Comparison of ENCODE assay signal across 8 cellular contexts in genomic region chr12:50504798-50505385, GRCh38. TPM values are rescaled to one million over a fixed set of nuclear protein-coding genes. Genes with fewer than 3 reads are reported as not detected.
DNase-seq lines count a peak whose midpoint lies in the region; ATAC-seq lines count a peak whose summit lies in the region.

TSS of gene DIP2B (plus strand) at chr12:50504985. CDS start at chr12:50505141, 156 bp downstream.

- H3K9me3 ChIP-seq in endocrine pancreas (ENCODE audit: control insufficient read depth, low read length): no peaks in the 10 kb centered on the region

- H3K4me3 ChIP-seq in endocrine pancreas (ENCODE audit: control insufficient read depth, insufficient read depth, low read length): peak within 1 kb of the TSS; percentile 95
- peak within 1 kb of the TSS; percentile 91 for H3K4me3 ChIP-seq in mesendoderm (ENCODE audit: low read length)

- no peaks in the 10 kb centered on the region for H3K9me3 Mint-ChIP-seq in activated CD8-positive, alpha-beta memory T cell treated with anti-CD3 and anti-CD28 coated beads, Interleukin-2, amount 10 ng/mL, durations not matched to agents 7 days and 5 days (ENCODE audit: low read depth)

- H3K36me3 ChIP-seq in endocrine pancreas (ENCODE audit: control insufficient read depth, insufficient read depth, low read length): no peaks in the 10 kb centered on the region
- H3K36me3 ChIP-seq in mesendoderm (ENCODE audit: control insufficient read depth, insufficient read depth, low read length): no peaks in the 10 kb centered on the region

- H3K27me3 ChIP-seq in endocrine pancreas (ENCODE audit: control insufficient read depth, insufficient read depth, low read length) (no peaks in the 10 kb centered on the region), mesendoderm (ENCODE audit: insufficient read depth, low read length, poor library complexity) (no peaks in the 10 kb centered on the region)

- peak within 1 kb of the TSS; percentile 85 for H3K18ac ChIP-seq in mesendoderm (ENCODE audit: low read length)

- H3K4me1 Mint-ChIP-seq in activated CD8-positive, alpha-beta memory T cell treated with anti-CD3 and anti-CD28 coated beads, Interleukin-2, amount 10 ng/mL, durations not matched to agents 7 days and 5 days: peaks cover 46% of the 10 kb centered on the region

- H2BK120ac ChIP-seq in mesendoderm (ENCODE audit: low read depth, low read length): no peak within 1 kb of the TSS

- DNase-seq in COR-L47 (lab: John Stamatoyannopoulos, UW) (peak; percentile 90), HUDEP-2 (lab: John Stamatoyannopoulos, UW; ENCODE audit: unreplicated experiment in 76 of 76) (peak in 75 of 76 experiments; percentile 5 to 95 (median 87)), NOMO-1 treated with DMSO at 0.1 percent for 48 hours (lab: John Stamatoyannopoulos, UW; ENCODE audit: unreplicated experiment) (peak; percentile 89), mesendoderm (peak; percentile 95)
- DNase-seq in activated CD8-positive, alpha-beta memory T cell treated with anti-CD3 and anti-CD28 coated beads, Interleukin-2, amount 10 ng/mL, durations not matched to agents 7 days and 5 days: peak; percentile 96
- peak; percentile 87 for DNase-seq in stimulated activated CD8-positive, alpha-beta memory T cell treated with anti-CD3 and anti-CD28 coated beads, Interleukin-12 subunit alpha, Interleukin-12 subunit beta, amount 100 ng/mL, for 4 hours (ENCODE audit: low read depth)

- ATAC-seq in GM21367 (IDR thresholded peaks at IDR 0.05; ENCODE audit: unreplicated experiment): peak; percentile 58
- peak; percentile 92 for ATAC-seq in activated CD8-positive, alpha-beta memory T cell treated with anti-CD3 and anti-CD28 coated beads, Interleukin-2, amount 10 ng/mL, durations not matched to agents 7 days and 5 days

- H3K79me1 ChIP-seq in mesendoderm (ENCODE audit: low read length): peaks cover 2% of the 10 kb centered on the region

- H2AK5ac ChIP-seq in mesendoderm (ENCODE audit: low read length): no peak within 1 kb of the TSS

- peaks cover 36% of the 10 kb centered on the region for H3K79me2 ChIP-seq in mesendoderm (ENCODE audit: control insufficient read depth, insufficient read depth, low read length)

- H3K36me3 Mint-ChIP-seq in activated CD8-positive, alpha-beta memory T cell treated with anti-CD3 and anti-CD28 coated beads, Interleukin-2, amount 10 ng/mL, durations not matched to agents 7 days and 5 days: no peaks in the 10 kb centered on the region

- H3K4me2 ChIP-seq in mesendoderm (ENCODE audit: low read length): peak within 1 kb of the TSS; percentile 92

- peak within 1 kb of the TSS; percentile 77 for H3K27ac ChIP-seq in mesendoderm (ENCODE audit: low read depth, low read length)

- peak within 1 kb of the TSS; percentile 98 for H3K56ac ChIP-seq in mesendoderm (ENCODE audit: low read length)

- CTCF ChIA-PET in activated CD8-positive, alpha-beta memory T cell treated with anti-CD3 and anti-CD28 coated beads, Interleukin-2, amount 10 ng/mL, durations not matched to agents 7 days and 5 days (lab: Charles Lee): interaction anchor here (0.6 to 11.1 kb wide), 40 partner anchors 9 to 579 kb away, joined by 3 to 135 read pairs (median 4); partner anchors contain the start of genes ATF1 and CSRNP2

- H3K27me3 Mint-ChIP-seq in activated CD8-positive, alpha-beta memory T cell treated with anti-CD3 and anti-CD28 coated beads, Interleukin-2, amount 10 ng/mL, durations not matched to agents 7 days and 5 days: no peaks in the 10 kb centered on the region

- no peak within 1 kb of the TSS for H2BK15ac ChIP-seq in mesendoderm (replicated peaks; ENCODE audit: low read depth)

- H3K4me1 ChIP-seq in endocrine pancreas (ENCODE audit: control insufficient read depth, insufficient read depth, low read length) (peaks cover 24% of the 10 kb centered on the region), mesendoderm (ENCODE audit: control insufficient read depth, low read depth, low read length) (no peaks in the 10 kb centered on the region)

- peak within 1 kb of the TSS; percentile 85 for H3K4me3 Mint-ChIP-seq in activated CD8-positive, alpha-beta memory T cell treated with anti-CD3 and anti-CD28 coated beads, Interleukin-2, amount 10 ng/mL, durations not matched to agents 7 days and 5 days

- peak within 1 kb of the TSS; percentile 92 for H3K27ac Mint-ChIP-seq in activated CD8-positive, alpha-beta memory T cell treated with anti-CD3 and anti-CD28 coated beads, Interleukin-2, amount 10 ng/mL, durations not matched to agents 7 days and 5 days

- H3K9ac ChIP-seq in endocrine pancreas (ENCODE audit: control insufficient read depth, insufficient read depth, low read length): peak within 1 kb of the TSS; percentile 90
- peak within 1 kb of the TSS; percentile 93 for H3K9ac ChIP-seq in mesendoderm (ENCODE audit: low read length)

- H4K5ac ChIP-seq in mesendoderm (ENCODE audit: low read length): no peak within 1 kb of the TSS

- WGBS in mesendoderm (ENCODE audit: extremely low coverage, insufficient coverage, low lambda C conversion rate): no CpG with 5 or more reads among the region's 68 CpGs

- H3K4ac ChIP-seq in mesendoderm (ENCODE audit: low read depth, low read length): peak within 1 kb of the TSS; percentile 44

- peak within 1 kb of the TSS; percentile 70 for H2BK5ac ChIP-seq in mesendoderm (ENCODE audit: low read length)

- peak within 1 kb of the TSS; percentile 52 for H3K23ac ChIP-seq in mesendoderm (ENCODE audit: low read length)

- peak within 1 kb of the TSS; percentile 44 for H4K8ac ChIP-seq in mesendoderm (ENCODE audit: low read depth, low read length)

RNA-seq across cellular contexts. Expression of gene DIP2B, which starts in this region (rescaled TPM):
- total RNA-seq in activated CD8-positive, alpha-beta memory T cell treated with anti-CD3 and anti-CD28 coated beads, Interleukin-2, amount 10 ng/mL, durations not matched to agents 7 days and 5 days: 10 to 100 TPM; 14.7 to 14.8 TPM
- 10.4 TPM for polyA plus RNA-seq in mesendoderm (2013, experiment 1 of 2)
- polyA plus RNA-seq in mesendoderm (2013, experiment 2 of 2): 10.4 TPM

Comparison
In these comparisons a context has a peak if more than half of its experiments do, and no peak if none do; other contexts are left out.
1. Peak in every context shown above with its lines: DNase-seq, ATAC-seq, H3K4me3 ChIP-seq and H3K27ac ChIP-seq.